In genomic region chr7:129376076-129376777, GRCh38 we compare ENCODE assay signal across 1 cellular context.
TF ChIP-seq lines count a peak whose summit lies in the region.

No MANE protein-coding gene starts in this region.

TF ChIP-seq in GM12878, 131 proteins besides CTCF, POLR2A, EP300 and RAD21 (continued from another document):
- no peak for TF ChIP-seq E2F4 (IDR thresholded peaks at IDR 0.05; ENCODE audit: low read depth, low read length)
- 0 out of 2 replicates have a peak, but pooled peaks have one; percentile 19 for TF ChIP-seq ZNF687 (IDR thresholded peaks at IDR 0.05)
- no peak for TF ChIP-seq NFYA (IDR thresholded peaks at IDR 0.05; ENCODE audit: borderline replicate concordance, low read depth, low read length)
